ENCODE assay signal across 8 cellular contexts in the genomic region with DNA sequence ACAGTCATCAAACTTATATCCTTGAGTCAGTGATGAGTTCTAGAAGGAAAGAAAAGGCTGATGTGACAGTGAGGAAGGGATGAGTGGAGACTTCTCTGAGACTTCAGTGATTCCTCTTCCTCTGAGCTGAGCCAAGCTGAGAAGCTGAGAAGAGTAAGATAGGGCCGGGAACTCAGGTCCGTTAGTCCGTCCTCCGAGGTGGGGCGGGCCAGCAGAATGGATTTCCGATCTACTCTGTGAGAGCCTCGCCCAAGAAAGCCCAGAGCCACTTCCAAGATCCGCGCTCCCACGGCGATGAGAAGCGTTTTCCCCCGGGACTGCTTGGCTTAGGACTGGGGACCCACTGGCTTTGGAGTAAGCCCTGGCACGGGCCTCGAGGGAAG. TPM values are rescaled to one million over a fixed set of nuclear protein-coding genes. Genes with fewer than 3 reads are reported as not detected.
A peak's percentile ranks its signal among the peaks of the same experiment; 100 is the strongest.
DNase-seq lines count a peak whose midpoint lies in the region; ATAC-seq, FAIRE-seq and TF ChIP-seq lines count a peak whose summit lies in the region.
"Not testable (repeated sequence)": the region's sequence is repeated elsewhere in the genome, so short reads cannot be mapped to it uniquely, and the experiment has no call there.

No MANE protein-coding gene starts in this region.

- H3K4me1 Mint-ChIP-seq in nephron progenitor cell = peaks cover 28% of the 10 kb centered on the region

- H3K27ac Mint-ChIP-seq in nephron progenitor cell = not testable (repeated sequence)

- not testable (repeated sequence) for H3K36me3 ChIP-seq in SK-N-MC (ENCODE audit: insufficient read depth, low read length); K562 (ENCODE audit: control insufficient read depth, insufficient read depth, low read length); cardiac muscle cell; thyroid gland

- TF ChIP-seq EP300 in K562 (IDR thresholded peaks at IDR 0.05; ENCODE audit: low read length) = not testable (repeated sequence)

- peaks cover 0 to 13% of the 10 kb centered on the region in 2 experiments; a peak in 3 of 5 replicates for H3K4me1 ChIP-seq in K562 (replicated peaks in 1 of 2; ENCODE audit: control insufficient read depth in 2 of 2, insufficient read depth in 2 of 2, low read length in 2 of 2)
- H3K4me1 ChIP-seq in cardiac muscle cell (ENCODE audit: low read depth) = not testable (repeated sequence)
- H3K4me1 ChIP-seq in thyroid gland = peaks cover 16 to 17% of the 10 kb centered on the region in 2 donors

- DNase-seq in SK-N-MC (ENCODE audit: low read depth, low spot score); K562 (ENCODE audit: extremely low read depth in 1 of 4, low spot score in 3 of 4); cardiac muscle cell (ENCODE audit: low read depth in 1 of 2, low spot score in 1 of 2); nephron progenitor cell; thyroid gland: not testable (repeated sequence)

- not testable (repeated sequence) for H3K27me3 Mint-ChIP-seq in nephron progenitor cell (ENCODE audit: low read depth, poor library complexity)

- not testable (repeated sequence) for TF ChIP-seq RAD21 in K562 (CRISPR knock-in tag; conservative IDR thresholded peaks at IDR 0.05 in 1 of 2, IDR thresholded peaks at IDR 0.05 in 1 of 2)

- peak overlapping the region; percentile 91 for H2AFZ ChIP-seq in K562 (ENCODE audit: low read depth, low read length)

- ATAC-seq in GM21576 (IDR thresholded peaks at IDR 0.05; ENCODE audit: unreplicated experiment) (peak; percentile 22), HG03135 (IDR thresholded peaks at IDR 0.05; ENCODE audit: unreplicated experiment) (peak; percentile 21), K562 (peak; percentile 73)

- not testable (repeated sequence) for H4K20me1 ChIP-seq in K562 (replicated peaks; ENCODE audit: control insufficient read depth, insufficient read depth, low read length)

- not testable (repeated sequence) for TF ChIP-seq CTCF in K562 (IDR thresholded peaks at IDR 0.05 in 2 of 3, conservative IDR thresholded peaks at IDR 0.05 in 1 of 3; ENCODE audit: insufficient read depth in 2 of 3, low read depth in 1 of 3, low read length in 3 of 3); cardiac muscle cell (IDR thresholded peaks at IDR 0.05; ENCODE audit: low read depth, low read length); nephron progenitor cell (IDR thresholded peaks at IDR 0.05); thyroid gland (IDR thresholded peaks at IDR 0.05)

- peak overlapping the region; percentile 94 for H3K4me3 Mint-ChIP-seq in nephron progenitor cell

- peak; percentile 73 for FAIRE-seq in K562 (lab: Jason Lieb, UNC)

- intact Hi-C loops in K562 (cut with micrococcal nuclease); thyroid gland (cut with DNase I): not testable (repeated sequence)

- CTCF ChIA-PET in K562 (lab: Yijun Ruan, JAX; ENCODE audit: low intra/inter-chr PET ratio) = not testable (repeated sequence)

- in situ Hi-C loops in K562 (cut with MboI) = not testable (repeated sequence)

- H3K79me2 ChIP-seq in K562 (ENCODE audit: control insufficient read depth, insufficient read depth, low read length) = not testable (repeated sequence)

- not testable (repeated sequence) for H3K9me3 Mint-ChIP-seq in nephron progenitor cell

- WGBS in K562 (ENCODE audit: insufficient coverage, low coverage, missing lambda C conversion rate) = no CpG with 5 or more reads among the region's 15 CpGs
- 0% methylated on average over 1 of the region's 15 CpGs; no CpG with 5 or more reads in 1 of the 2 donors for WGBS in thyroid gland, 2 donors

- not testable (repeated sequence) for H3K9me1 ChIP-seq in K562 (ENCODE audit: control insufficient read depth, insufficient read depth, low read length)

- H3K4me2 ChIP-seq in K562 (ENCODE audit: insufficient read depth, low read length) = peak overlapping the region; percentile 60

- H3K9me3 ChIP-seq in SK-N-MC (ENCODE audit: low read depth, low read length); K562 (replicated peaks; ENCODE audit: control insufficient read depth, insufficient read depth, low read depth, low read length); cardiac muscle cell (ENCODE audit: low read depth); thyroid gland: not testable (repeated sequence)

- TSS peak; percentile 87 for BruUV-seq in K562 (replicated peaks; lab: Mats Ljungman, UMichigan)

- H3K36me3 Mint-ChIP-seq in nephron progenitor cell (ENCODE audit: low read depth) = peaks cover 13% of the 10 kb centered on the region

- H3K4me3 ChIP-seq in GM08714 (ENCODE audit: low read length) = peak overlapping the region; percentile 42; the same call in 1 of the 2 replicates
- peak overlapping the region; percentile 54; the same call in 1 of the 2 replicates for H3K4me3 ChIP-seq in SK-N-MC
- H3K4me3 ChIP-seq in K562 = peak overlapping the region; percentile 70
- H3K4me3 ChIP-seq in cardiac muscle cell = peak overlapping the region; percentile 60
- H3K4me3 ChIP-seq in thyroid gland (replicated peaks in 1 of 3) = peak overlapping the region in 1 of 3 donors; percentile 59

- H3K27me3 ChIP-seq in K562 (ENCODE audit: control insufficient read depth in 2 of 2, insufficient read depth in 2 of 2, low read length in 2 of 2); cardiac muscle cell; thyroid gland: not testable (repeated sequence)

- not testable (repeated sequence) for H3K9ac ChIP-seq in SK-N-MC (ENCODE audit: insufficient read length)
- peak overlapping the region; percentile 61 to 94; a peak in 2 of 4 replicates for H3K9ac ChIP-seq in K562 (ENCODE audit: insufficient read depth in 1 of 2, low read depth in 2 of 2, low read length in 2 of 2)

- POLR2A ChIA-PET in K562 (lab: Yijun Ruan, JAX) = not testable (repeated sequence)

- TF ChIP-seq POLR2A in K562 (conservative IDR thresholded peaks at IDR 0.05); thyroid gland (IDR thresholded peaks at IDR 0.05): not testable (repeated sequence)

- not testable (repeated sequence) for H3K27ac ChIP-seq in SK-N-MC; K562 (ENCODE audit: extremely low read depth, low read depth, low read length)
- H3K27ac ChIP-seq in cardiac muscle cell (peak overlapping the region; percentile 86), thyroid gland (peak overlapping the region; percentile 53 to 76 (median 68))

RNA-seq across cellular contexts. Expression of gene PDPR, which starts 0.5 kb away (rescaled TPM):
- 91.0 and 117 TPM in 2 replicates for total RNA-seq in K562 (2011; cell fraction: chromatin; rRNA removed; ENCODE audit: low replicate concordance)
- total RNA-seq in K562 (2011; cell fraction: nucleolus; rRNA removed) = 62.0 and 64.2 TPM in 2 replicates
- total RNA-seq in K562 (2011; cell fraction: nucleoplasm; rRNA removed) = 66.8 and 71.5 TPM in 2 replicates
- total RNA-seq in K562 (2014; rRNA removed) (10.9 and 15.4 TPM in 2 replicates), K562 (2014; rRNA removed; fragmentation: Illumina TruSeq; extraction: Trizol) (15.9 and 16.8 TPM in 2 replicates), K562 (2015; rRNA removed; fragmentation: Illumina TruSeq; extraction: Trizol) (19.2 and 19.5 TPM in 2 replicates), K562 (2021) (26.0 and 26.9 TPM in 2 replicates), cardiac muscle cell (20.9 and 35.0 TPM in 2 replicates), thyroid gland (10 to 100 TPM; 22.6 to 41.9 (median 29.7) TPM)
- polyA plus RNA-seq in K562 (2011; rRNA removed) (33.6 and 35.7 TPM in 2 replicates), K562 (2014; fragmentation: Illumina TruSeq; extraction: Trizol) (26.1 and 28.0 TPM in 2 replicates), K562 (2014; fragmentation: Nextera tagmentation; extraction: Ambion mirVana) (1 to 10 TPM; 4.9 to 7.8 TPM), K562 (2014; rRNA removed) (19.1 and 21.0 TPM in 2 replicates), cardiac muscle cell (8.7 and 16.0 TPM in 2 replicates)
- 24.5 and 29.6 TPM in 2 replicates for polyA plus RNA-seq in K562 (2011; cell fraction: cytosol; rRNA removed)
- 63.0 and 86.6 TPM in 2 replicates for polyA plus RNA-seq in K562 (2011; cell fraction: nucleus; rRNA removed)
- polyA plus RNA-seq in K562 (2012) = 17.4 and 19.5 TPM in 2 replicates
- polyA minus RNA-seq in K562 (2011; rRNA and poly(A)+ RNA removed) = 47.9 and 56.3 TPM in 2 replicates
- polyA minus RNA-seq in K562 (2011; cell fraction: cytosol; rRNA and poly(A)+ RNA removed) = 24.7 and 27.3 TPM in 2 replicates
- polyA minus RNA-seq in K562 (2011; cell fraction: nucleus; rRNA and poly(A)+ RNA removed) = 30.4 and 39.0 TPM in 2 replicates

RNA-seq across cellular contexts. Expression of gene CLEC18C, which starts 60.0 kb away (rescaled TPM):
- total RNA-seq in K562 (2011; cell fraction: chromatin; rRNA removed; ENCODE audit: low replicate concordance) = 6.2 and 13.1 TPM in 2 replicates
- 11.7 TPM in 2 replicates for total RNA-seq in K562 (2011; cell fraction: nucleolus; rRNA removed)
- 5.7 and 6.2 TPM in 2 replicates for total RNA-seq in K562 (2011; cell fraction: nucleoplasm; rRNA removed)
- total RNA-seq in K562 (2014; rRNA removed) = 1.0 and 1.3 TPM in 2 replicates
- 0.15 TPM in 1 of 2 replicates, not detected in the other for total RNA-seq in K562 (2014; rRNA removed; fragmentation: Illumina TruSeq; extraction: Trizol)
- 0.54 and 0.90 TPM in 2 replicates for total RNA-seq in K562 (2015; rRNA removed; fragmentation: Illumina TruSeq; extraction: Trizol)
- 0.62 and 0.89 TPM in 2 replicates for total RNA-seq in K562 (2021)
- polyA plus RNA-seq in K562 (2011; rRNA removed) = 0.35 and 1.1 TPM in 2 replicates
- polyA plus RNA-seq in K562 (2011; cell fraction: cytosol; rRNA removed) = 0.24 TPM in 2 replicates
- 10.8 and 12.1 TPM in 2 replicates for polyA plus RNA-seq in K562 (2011; cell fraction: nucleus; rRNA removed)
- 0.39 and 0.89 TPM in 2 replicates for polyA plus RNA-seq in K562 (2012)
- 0.06 and 0.11 TPM in 2 replicates for polyA plus RNA-seq in K562 (2014; fragmentation: Illumina TruSeq; extraction: Trizol)
- not detected for polyA plus RNA-seq in K562 (2014; fragmentation: Nextera tagmentation; extraction: Ambion mirVana)
- 0.38 and 0.60 TPM in 2 replicates for polyA plus RNA-seq in K562 (2014; rRNA removed)
- 0.99 and 1.0 TPM in 2 replicates for polyA minus RNA-seq in K562 (2011; rRNA and poly(A)+ RNA removed)
- polyA minus RNA-seq in K562 (2011; cell fraction: cytosol; rRNA and poly(A)+ RNA removed) = 0.95 and 2.3 TPM in 2 replicates
- polyA minus RNA-seq in K562 (2011; cell fraction: nucleus; rRNA and poly(A)+ RNA removed) = 6.7 and 8.3 TPM in 2 replicates
- total RNA-seq in cardiac muscle cell = 0.36 and 1.1 TPM in 2 replicates
- polyA plus RNA-seq in cardiac muscle cell = not detected in 2 replicates
- total RNA-seq in thyroid gland = under 1 TPM in 2 of 4 donors, not detected in 2; 0.22 to 0.81 TPM

Comparison
In these comparisons a context has a peak if more than half of its experiments do, and no peak if none do; other contexts are left out.
1. ATAC-seq: peak in every context shown above with its lines; median percentile 73 in K562; 22 in GM21576; 21 in HG03135.